21 cellular contexts compared by ENCODE assay signal in the genomic region with DNA sequence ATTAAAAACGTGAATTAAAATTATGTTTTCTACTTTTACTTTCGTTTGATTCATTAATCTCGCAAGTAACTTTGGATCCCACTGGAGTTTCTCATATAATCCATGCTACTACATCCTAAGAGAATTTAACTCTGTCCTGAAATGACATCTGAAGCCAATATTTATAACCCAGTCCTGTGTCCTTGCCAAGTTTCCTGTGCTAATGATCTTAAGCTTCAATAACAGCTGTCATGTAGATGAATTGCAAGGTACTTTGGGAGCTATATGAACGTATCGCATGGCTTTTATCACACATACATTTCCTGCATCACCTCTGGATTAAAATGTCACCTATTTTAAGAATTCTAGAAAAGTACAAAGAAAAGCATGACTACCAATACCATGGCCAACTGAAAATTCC.
DNase-seq lines count a peak whose midpoint lies in the region; ATAC-seq, FAIRE-seq and TF ChIP-seq lines count a peak whose summit lies in the region.
"Had no signal": no experiment of that assay in that cellular context is flagged by ENCODE, and none has a peak within 500 bp of the region (broad histone marks: within the 10 kb centered on the region; RNA-seq: fewer than 3 reads in every experiment).

No MANE protein-coding gene starts in this region.

- no peak overlapping the region for H3K4me2 ChIP-seq in K562 (ENCODE audit: insufficient read depth, low read length)

- H3K4me3 ChIP-seq in cardiac muscle cell (no peak overlapping the region), K562 (no peak overlapping the region), stomach smooth muscle (ENCODE audit: low read length in 2 of 2) (peak overlapping the region; percentile 12 to 31), suprapubic skin (no peak overlapping the region)
- H3K4me3 ChIP-seq: mucosa of descending colon, skin epidermis, upper lobe of right lung had no signal

- intact Hi-C loops in cardiac septum (cut with DNase I) = no loop called here
- intact Hi-C loops in K562 (cut with micrococcal nuclease) = no loop called here

- no peak for FAIRE-seq in K562 (lab: Jason Lieb, UNC)
- FAIRE-seq: HTR-8/SVneo had no signal

- H3K79me2 ChIP-seq in K562 (ENCODE audit: control insufficient read depth, insufficient read depth, low read length) = no peaks in the 10 kb centered on the region; the same call in 2 of the 3 replicates

- no TSS peak for BruUV-seq in K562 (replicated peaks; lab: Mats Ljungman, UMichigan)

- WGBS in K562 (ENCODE audit: insufficient coverage, low coverage, missing lambda C conversion rate) = 69% methylated on average over 5 of the region's 5 CpGs
- WGBS in suprapubic skin = 33% methylated on average over 5 of the region's 5 CpGs

- H3K9me3 ChIP-seq in cardiac muscle cell (ENCODE audit: low read depth) (no peaks in the 10 kb centered on the region), K562 (replicated peaks; ENCODE audit: control insufficient read depth, insufficient read depth, low read depth, low read length) (no peaks in the 10 kb centered on the region), stomach smooth muscle (ENCODE audit: control insufficient read depth in 2 of 2, low read length in 2 of 2) (peaks cover 0 to 3% of the 10 kb centered on the region in 2 donors), suprapubic skin (no peaks in the 10 kb centered on the region)
- H3K9me3 ChIP-seq: mucosa of descending colon, upper lobe of right lung had no signal

- H3K9me1 ChIP-seq in K562 (ENCODE audit: control insufficient read depth, insufficient read depth, low read length) = no peaks in the 10 kb centered on the region

- H3K27me3 ChIP-seq in cardiac muscle cell (no peaks in the 10 kb centered on the region), K562 (ENCODE audit: control insufficient read depth in 2 of 2, insufficient read depth in 2 of 2, low read length in 2 of 2) (no peaks in the 10 kb centered on the region), stomach smooth muscle (ENCODE audit: control insufficient read depth in 1 of 2, insufficient read depth in 2 of 2, low read length in 2 of 2) (no peaks in the 10 kb centered on the region), suprapubic skin (no peaks in the 10 kb centered on the region)
- H3K27me3 ChIP-seq: upper lobe of right lung had no signal

- in situ Hi-C loops in K562 (cut with MboI) = no loop called here

- TF ChIP-seq CTCF in cardiac muscle cell (IDR thresholded peaks at IDR 0.05; ENCODE audit: low read depth, low read length) (no peak), K562 (IDR thresholded peaks at IDR 0.05 in 2 of 3, conservative IDR thresholded peaks at IDR 0.05 in 1 of 3; ENCODE audit: insufficient read depth in 2 of 3, low read depth in 1 of 3, low read length in 3 of 3) (no peak), suprapubic skin (IDR thresholded peaks at IDR 0.05) (no peak)

- no peak for TF ChIP-seq RAD21 in K562 (CRISPR knock-in tag; conservative IDR thresholded peaks at IDR 0.05 in 1 of 2, IDR thresholded peaks at IDR 0.05 in 1 of 2)

- no peaks in the 10 kb centered on the region for H4K20me1 ChIP-seq in K562 (replicated peaks; ENCODE audit: control insufficient read depth, insufficient read depth, low read length)

- POLR2A ChIA-PET in K562 (lab: Yijun Ruan, JAX) = no interaction called here

- DNase-seq in cardiac muscle cell (ENCODE audit: low read depth in 1 of 2, low spot score in 1 of 2) (peak in 1 of 2 donors; percentile 2), cardiac septum (ENCODE audit: low spot score) (no peak), NCI-H2171 treated with DMSO at 0.1 percent for 48 hours (lab: John Stamatoyannopoulos, UW) (peak; percentile 97), K562 (ENCODE audit: extremely low read depth in 1 of 4, low spot score in 3 of 4) (no peak), suprapubic skin (ENCODE audit: low spot score in 2 of 2) (no peak)
- no peak for DNase-seq in stimulated activated CD4-positive, alpha-beta T cell treated with anti-CD3 and anti-CD28 coated beads, Interleukin-15, amount 100 ng/mL, for 24 hours
- DNase-seq: activated CD4-positive, alpha-beta T cell treated with anti-CD3 and anti-CD28 coated beads for 1 hour; activated CD8-positive, alpha-beta memory T cell treated with anti-CD3 and anti-CD28 coated beads, Interleukin-2, amount 50 U/mL, for 48 hours; activated naive CD4-positive, alpha-beta T cell treated with anti-CD3 and anti-CD28 coated beads, Interleukin-2, amount 10 ng/mL, durations not matched to agents 7 days and 5 days; effector CD4-positive, alpha-beta T cell; GOT3; left colon; MM.1S; mucosa of descending colon; RPMI8226; upper lobe of right lung had no signal

- H3K36me3 ChIP-seq in cardiac muscle cell (no peaks in the 10 kb centered on the region), K562 (ENCODE audit: control insufficient read depth, insufficient read depth, low read length) (no peaks in the 10 kb centered on the region), stomach smooth muscle (ENCODE audit: control insufficient read depth in 2 of 2, insufficient read depth in 2 of 2, low read length in 2 of 2) (no peaks in the 10 kb centered on the region), suprapubic skin (no peaks in the 10 kb centered on the region)
- H3K36me3 ChIP-seq: upper lobe of right lung had no signal

- H3K27ac ChIP-seq in cardiac muscle cell = peak overlapping the region; percentile 17
- no peak overlapping the region for H3K27ac ChIP-seq in K562 (ENCODE audit: extremely low read depth, low read depth, low read length)
- no peak overlapping the region for H3K27ac ChIP-seq in stomach smooth muscle (ENCODE audit: low read length)
- no peak overlapping the region for H3K27ac ChIP-seq in suprapubic skin
- H3K27ac ChIP-seq: skin epidermis, upper lobe of right lung had no signal

- ATAC-seq in K562 = no peak
- ATAC-seq in HG03280 (IDR thresholded peaks at IDR 0.05; ENCODE audit: unreplicated experiment) = no peak
- ATAC-seq: left colon; mucosa of descending colon; stimulated activated effector memory CD8-positive, alpha-beta T cell treated with anti-CD3 and anti-CD28 coated beads, Interleukin-12 subunit alpha, Interleukin-12 subunit beta, amount 100 ng/mL, for 72 hours; upper lobe of right lung had no signal

- H3K9ac ChIP-seq in K562 (ENCODE audit: insufficient read depth in 1 of 2, low read depth in 2 of 2, low read length in 2 of 2) = no peak overlapping the region
- H3K9ac ChIP-seq in stomach smooth muscle (ENCODE audit: low read length in 2 of 2) = no peak overlapping the region

- H3K4me1 ChIP-seq in cardiac muscle cell (ENCODE audit: low read depth) (peaks cover 32% of the 10 kb centered on the region), K562 (replicated peaks in 1 of 2; ENCODE audit: control insufficient read depth in 2 of 2, insufficient read depth in 2 of 2, low read length in 2 of 2) (no peaks in the 10 kb centered on the region), stomach smooth muscle (ENCODE audit: control insufficient read depth, insufficient read depth, low read length) (peaks cover 3% of the 10 kb centered on the region), suprapubic skin (no peaks in the 10 kb centered on the region)

- TF ChIP-seq EP300 in K562 (IDR thresholded peaks at IDR 0.05; ENCODE audit: low read length) (no peak), suprapubic skin (IDR thresholded peaks at IDR 0.05) (no peak)

- CTCF ChIA-PET in K562 (lab: Yijun Ruan, JAX; ENCODE audit: low intra/inter-chr PET ratio) = no interaction called here

- H2AFZ ChIP-seq in K562 (ENCODE audit: low read depth, low read length) = no peak overlapping the region

- TF ChIP-seq POLR2A in K562 (conservative IDR thresholded peaks at IDR 0.05) = no peak
- TF ChIP-seq POLR2A in suprapubic skin (IDR thresholded peaks at IDR 0.05) = no peak

TF ChIP-seq in K562, 482 proteins besides CTCF, POLR2A, EP300 and RAD21:
- TF ChIP-seq, protein P1, sequence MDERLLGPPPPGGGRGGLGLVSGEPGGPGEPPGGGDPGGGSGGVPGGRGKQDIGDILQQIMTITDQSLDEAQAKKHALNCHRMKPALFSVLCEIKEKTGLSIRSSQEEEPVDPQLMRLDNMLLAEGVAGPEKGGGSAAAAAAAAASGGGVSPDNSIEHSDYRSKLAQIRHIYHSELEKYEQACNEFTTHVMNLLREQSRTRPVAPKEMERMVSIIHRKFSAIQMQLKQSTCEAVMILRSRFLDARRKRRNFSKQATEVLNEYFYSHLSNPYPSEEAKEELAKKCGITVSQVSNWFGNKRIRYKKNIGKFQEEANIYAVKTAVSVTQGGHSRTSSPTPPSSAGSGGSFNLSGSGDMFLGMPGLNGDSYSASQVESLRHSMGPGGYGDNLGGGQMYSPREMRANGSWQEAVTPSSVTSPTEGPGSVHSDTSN (CRISPR knock-in tag; IDR thresholded peaks at IDR 0.05; ENCODE audit: low read depth) = no peak
- TF ChIP-seq, protein P1 (tag; conservative IDR thresholded peaks at IDR 0.05; ENCODE audit: low read depth) = 0 out of 2 replicates have a peak, but pooled peaks have one; percentile 18
- peak; percentile 16 for TF ChIP-seq MEIS2 (IDR thresholded peaks at IDR 0.05; ENCODE audit: partially characterized antibody)
- no peak for TF ChIP-seq DACH1 (IDR thresholded peaks at IDR 0.05; ENCODE audit: partially characterized antibody)
- no peak for TF ChIP-seq PHF20 (IDR thresholded peaks at IDR 0.05; ENCODE audit: partially characterized antibody)

Comparison
In these comparisons a context has a peak if more than half of its experiments do, and no peak if none do; other contexts are left out.
1. H3K4me3 ChIP-seq: peak in stomach smooth muscle (2 of 2); none in cardiac muscle cell (single experiment), K562 (single experiment) and suprapubic skin (single experiment).